In genomic region chr1:67874501-67875111, GRCh38 we compare ENCODE assay signal across 22 cellular contexts. TPM values are rescaled to one million over a fixed set of nuclear protein-coding genes. Genes with fewer than 3 reads are reported as not detected.
A peak's percentile ranks its signal among the peaks of the same experiment; 100 is the strongest.
DNase-seq lines count a peak whose midpoint lies in the region; ATAC-seq and TF ChIP-seq lines count a peak whose summit lies in the region.
"Had no signal": no experiment of that assay in that cellular context is flagged by ENCODE, and none has a peak within 500 bp of the region (broad histone marks: within the 10 kb centered on the region; RNA-seq: fewer than 3 reads in every experiment).

No MANE protein-coding gene starts in this region.

- whole genome bisulfite sequencing in hepatocyte (ENCODE audit: low lambda C conversion rate, missing lambda C conversion rate) = 68% methylated on average over 2 of the region's 2 CpGs

- no peak overlapping the region for H3K4me2 ChIP-seq in hepatocyte
- H3K4me2 ChIP-seq: SK-N-SH had no signal

- no peak for TF ChIP-seq CTCF in hepatocyte (IDR thresholded peaks at IDR 0.05; ENCODE audit: poor library complexity)

- H3K9me2 ChIP-seq in hepatocyte (replicated peaks; ENCODE audit: insufficient read depth) = no peaks in the 10 kb centered on the region
- H3K9me2 ChIP-seq: SK-N-SH had no signal

- no peaks in the 10 kb centered on the region for H3K79me2 ChIP-seq in hepatocyte

- H3K27me3 ChIP-seq in hepatocyte = no peaks in the 10 kb centered on the region
- H3K27me3 ChIP-seq: BE2C, MG63 had no signal

- no peak overlapping the region for H2AFZ ChIP-seq in hepatocyte

- H3K4me1 ChIP-seq in hepatocyte (ENCODE audit: insufficient read depth) = no peaks in the 10 kb centered on the region
- H3K4me1 ChIP-seq: BE2C had no signal

- no peaks in the 10 kb centered on the region for H4K20me1 ChIP-seq in hepatocyte (ENCODE audit: insufficient read depth, poor library complexity, severe bottlenecking)

- no peak for ATAC-seq in HG03196 (IDR thresholded peaks at IDR 0.05; ENCODE audit: unreplicated experiment)
- ATAC-seq: Right ventricle myocardium inferior had no signal

- H3K36me3 ChIP-seq in hepatocyte (replicated peaks; ENCODE audit: insufficient read depth, low read depth) = no peaks in the 10 kb centered on the region
- H3K36me3 ChIP-seq: BE2C, MG63 had no signal

- DNase-seq in DMS53 (lab: John Stamatoyannopoulos, UW) (peak; percentile 32), DMS53 treated with DMSO at 0.1 percent for 48 hours (lab: John Stamatoyannopoulos, UW; ENCODE audit: unreplicated experiment) (no peak), amniotic epithelial cell (ENCODE audit: low read depth) (peak; percentile 91), hepatocyte (ENCODE audit: low spot score) (no peak), SHP77 (lab: John Stamatoyannopoulos, UW) (no peak), NCI-H1105 treated with DMSO at 0.1 percent for 48 hours (lab: John Stamatoyannopoulos, UW) (no peak)
- DNase-seq in activated CD8-positive, alpha-beta memory T cell treated with anti-CD3 and anti-CD28 coated beads for 24 hours = no peak
- DNase-seq: BE2C; CD4-positive, CD25-positive, alpha-beta regulatory T cell; COR-L47; Kasumi-1; MG63; NCI-H1048; NCI-H1436 treated with DMSO at 0.1 percent for 48 hours; NCI-H2029; NCI-H69; NK-92 treated with Interleukin-12 subunit alpha and Interleukin-12 subunit beta, amount 100 ng/mL, for 24 hours; SK-N-SH had no signal

- peak overlapping the region; percentile 37 for H3K27ac ChIP-seq in hepatocyte
- H3K27ac ChIP-seq: HL-60 had no signal

- no peaks in the 10 kb centered on the region for H3K9me3 ChIP-seq in hepatocyte (ENCODE audit: low read depth)
- H3K9me3 ChIP-seq: BE2C, SK-N-SH had no signal

- H3K4me3 ChIP-seq in hepatocyte = no peak overlapping the region
- H3K4me3 ChIP-seq: MG63 had no signal

RNA-seq across cellular contexts. Expression of gene GNG12, which starts 41.3 kb away (rescaled TPM):
- total RNA-seq in hepatocyte = 97.0 and 108 TPM in 2 replicates
- polyA plus RNA-seq in hepatocyte = 49.6 and 51.9 TPM in 2 replicates
- total RNA-seq: CD4-positive, CD25-positive, alpha-beta regulatory T cell had no signal
- polyA plus RNA-seq: CD4-positive, CD25-positive, alpha-beta regulatory T cell; IgD-negative memory B cell had no signal

Comparison
In these comparisons a context has a peak if more than half of its experiments do, and no peak if none do; other contexts are left out.
1. DNase-seq: peak in DMS53 (single experiment) and amniotic epithelial cell (single experiment); none in DMS53 treated with DMSO at 0.1 percent for 48 hours (single experiment), hepatocyte (single experiment), SHP77 (0 of 2), activated CD8-positive, alpha-beta memory T cell treated with anti-CD3 and anti-CD28 coated beads for 24 hours (single experiment) and NCI-H1105 treated with DMSO at 0.1 percent for 48 hours (single experiment).